Comparison of ENCODE assay signal across 8 cellular contexts in the genomic region with DNA sequence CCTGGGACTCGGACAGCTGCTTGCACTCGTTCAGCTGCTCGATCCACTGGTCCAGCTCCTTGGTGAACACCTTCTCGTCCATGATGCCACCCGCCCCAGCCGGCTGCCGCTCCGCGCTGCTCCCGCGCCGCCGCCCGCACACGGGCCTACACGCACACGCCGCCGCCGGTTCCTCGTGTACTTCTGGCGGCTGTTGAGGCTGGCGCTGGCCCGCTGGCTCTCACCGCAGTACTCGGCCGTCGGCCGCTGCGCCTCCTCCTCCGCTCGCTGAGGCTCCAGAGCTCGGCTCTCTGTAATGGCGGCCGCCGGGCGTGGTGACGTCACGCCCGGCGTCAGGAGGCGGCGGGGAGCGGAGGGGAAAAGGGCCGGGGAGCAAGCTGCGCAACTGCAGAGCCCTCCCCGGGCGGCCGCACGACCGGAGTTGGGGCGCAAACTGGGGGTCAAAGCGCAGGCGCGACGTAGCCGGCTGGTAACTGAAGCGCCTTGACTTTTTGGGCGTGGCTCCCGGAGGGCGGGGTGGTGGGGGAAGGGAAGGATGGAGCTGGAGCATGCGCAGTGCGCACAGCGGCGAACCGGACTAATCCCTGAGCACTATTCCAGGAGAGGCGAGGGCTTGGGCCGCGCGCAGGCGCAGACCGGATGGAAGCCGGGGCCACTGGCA. TPM values are rescaled to one million over a fixed set of nuclear protein-coding genes. Genes with fewer than 3 reads are reported as not detected.
DNase-seq lines count a peak whose midpoint lies in the region; ATAC-seq and TF ChIP-seq lines count a peak whose summit lies in the region.

A gene (minus strand): TSS at position 294 of the 661 bp plus-strand sequence. CDS start 212 bp downstream, at position 82.

- dilution Hi-C loops in IMR-90 (cut with HindIII; ENCODE audit: low sequenced_read_pairs, unreplicated experiment), result no loop called here

- H3K4ac ChIP-seq in IMR-90 (ENCODE audit: low read depth, low read length), result peak within 1 kb of the TSS; percentile 98

- H2BK120ac ChIP-seq in IMR-90 (ENCODE audit: low read depth, low read length), result peak within 1 kb of the TSS; percentile 62

- H3K4me3 ChIP-seq in IMR-90 (ENCODE audit: insufficient read depth, low read depth, low read length) (peak within 1 kb of the TSS; percentile 68), mononuclear cell (ENCODE audit: low read length) (peak within 1 kb of the TSS; percentile 96)

- no peak for TF ChIP-seq RAD21 in IMR-90 (IDR thresholded peaks at IDR 0.05; ENCODE audit: low read length)

- WGBS in IMR-90 (ENCODE audit: extremely low coverage in 2 of 2, insufficient read length in 1 of 2), 2 experiments, result 0% methylated on average over 38 of the region's 73 CpGs; no CpG with 5 or more reads in 1 of the 2 experiments

- H2BK20ac ChIP-seq in IMR-90 (ENCODE audit: low read depth, low read length), result no peak within 1 kb of the TSS

- H3K14ac ChIP-seq in IMR-90 (replicated peaks; ENCODE audit: low read depth, low read length), result peak within 1 kb of the TSS; percentile 97

- no peak for TF ChIP-seq CTCF in IMR-90 (conservative IDR thresholded peaks at IDR 0.05; ENCODE audit: low read depth, low read length)

- peak within 1 kb of the TSS; percentile 99 for H2AFZ ChIP-seq in IMR-90 (replicated peaks; ENCODE audit: low read length, poor library complexity)

- in situ Hi-C loops in IMR-90 (cut with MboI; ENCODE audit: low sequenced_read_pairs), result no loop called here

- H3K9me3 ChIP-seq in IMR-90 (ENCODE audit: control insufficient read depth, insufficient read depth, low read length) (no peaks in the 10 kb centered on the region), mononuclear cell (ENCODE audit: low read depth, low read length) (no peaks in the 10 kb centered on the region)

- H3K36me3 ChIP-seq in IMR-90 (ENCODE audit: control insufficient read depth, insufficient read depth, low read length), result no peaks in the 10 kb centered on the region; the same call in 1 of the 2 replicates

- H2BK15ac ChIP-seq in IMR-90 (ENCODE audit: low read depth, low read length), result no peak within 1 kb of the TSS

- peak within 1 kb of the TSS; percentile 72 to 99 for H4K8ac ChIP-seq in IMR-90 (ENCODE audit: low read depth in 2 of 2, low read length in 2 of 2)

- H3K79me1 ChIP-seq in IMR-90 (ENCODE audit: low read depth in 1 of 2, low read length in 2 of 2), result peaks cover 11 to 20% of the 10 kb centered on the region in 2 experiments; a peak in 3 of 4 replicates

- no peaks in the 10 kb centered on the region for H3K9me1 ChIP-seq in IMR-90 (ENCODE audit: insufficient read depth, low read length)

- TF ChIP-seq POLR2A in IMR-90 (IDR thresholded peaks at IDR 0.05; ENCODE audit: low read depth, low read length), result peak; percentile 88

- H3K4me1 ChIP-seq in IMR-90 (ENCODE audit: control insufficient read depth, insufficient read depth, low read length) (peaks cover 6% of the 10 kb centered on the region), mononuclear cell (ENCODE audit: insufficient read depth, low read length) (peaks cover 38% of the 10 kb centered on the region)

- H2AK9ac ChIP-seq in IMR-90 (replicated peaks; ENCODE audit: low read depth, low read length, poor library complexity), result peak within 1 kb of the TSS; percentile 99

- peak within 1 kb of the TSS; percentile 90 for H3K27ac ChIP-seq in IMR-90 (ENCODE audit: insufficient read depth, low read length)

- POLR2A ChIA-PET in IMR-90 (lab: Charles Lee; ENCODE audit: unreplicated experiment), result interaction anchor here (0.6 to 1.5 kb wide), 3 partner anchors 18 to 47 kb away, joined by 3 to 13 read pairs (median 3); no protein-coding TSS in a partner anchor

- BruUV-seq in IMR-90 (replicated peaks; lab: Mats Ljungman, UMichigan), result no TSS peak

- CTCF ChIA-PET in IMR-90 (lab: Yijun Ruan, JAX), result interaction anchor here (0.8 to 1.4 kb wide), 3 partner anchors 10 to 49 kb away, joined by 3 read pairs; no protein-coding TSS in a partner anchor

- peak within 1 kb of the TSS; percentile 70 for H3K56ac ChIP-seq in IMR-90 (ENCODE audit: extremely low read depth, insufficient read depth, low read length)

- peaks cover 49% of the 10 kb centered on the region for H4K20me1 ChIP-seq in IMR-90 (ENCODE audit: insufficient read depth, low read length)

- H3K4me2 ChIP-seq in IMR-90 (ENCODE audit: low read depth, low read length), result peak within 1 kb of the TSS; percentile 79

- peak; percentile 99 for DNase-seq in DMS 273 (lab: John Stamatoyannopoulos, UW; ENCODE audit: unreplicated experiment)
- DNase-seq in IMR-90, result peak; percentile 98
- peak; percentile 97 for DNase-seq in OCI-M1 (lab: John Stamatoyannopoulos, UW)
- DNase-seq in activated T-cell treated with anti-CD3 and anti-CD28 coated beads for 24 hours (ENCODE audit: low read depth), result peak; percentile 100
- DNase-seq in epidermal melanocyte (ENCODE audit: insufficient read length, low spot score), result peak; percentile 81
- peak; percentile 98 to 99 for DNase-seq in stimulated activated CD8-positive, alpha-beta memory T cell treated with anti-CD3 and anti-CD28 coated beads, Interleukin-4, amount 100 ng/mL, for 1 hour (ENCODE audit: low read depth in 2 of 2, low spot score in 1 of 2)

- H3K18ac ChIP-seq in IMR-90 (ENCODE audit: low read depth, low read length), result peak within 1 kb of the TSS; percentile 71

- peak within 1 kb of the TSS; percentile 91 for H3K23ac ChIP-seq in IMR-90 (ENCODE audit: low read depth, low read length)

- H4K5ac ChIP-seq in IMR-90 (ENCODE audit: low read depth, low read length), result peak within 1 kb of the TSS; percentile 77

- intact Hi-C loops in IMR-90 (cut with micrococcal nuclease), result loop anchor here (2.0 kb wide), 2 partner anchors 49 to 63 kb away; a partner anchor contains a TSS

- peak within 1 kb of the TSS; percentile 92 for H4K91ac ChIP-seq in IMR-90 (ENCODE audit: insufficient read depth, low read depth, low read length)

- H2AK5ac ChIP-seq in IMR-90 (ENCODE audit: low read depth, low read length), result peak within 1 kb of the TSS; percentile 88

- peak within 1 kb of the TSS; percentile 81 for H2BK5ac ChIP-seq in IMR-90 (ENCODE audit: low read depth, low read length, poor library complexity, severe bottlenecking)

- peak within 1 kb of the TSS; percentile 97 for H3K9ac ChIP-seq in IMR-90 (ENCODE audit: low read depth, low read length)

- ATAC-seq in GM21528 (IDR thresholded peaks at IDR 0.05; ENCODE audit: low FRiP score, unreplicated experiment) (peak; percentile 80), IMR-90 (ENCODE audit: low read depth) (peak; percentile 93)

- H3K27me3 ChIP-seq in IMR-90 (ENCODE audit: control insufficient read depth, insufficient read depth, low read length) (no peaks in the 10 kb centered on the region), mononuclear cell (ENCODE audit: insufficient read depth, low read length) (no peaks in the 10 kb centered on the region)

TF ChIP-seq in IMR-90, 13 proteins besides CTCF, POLR2A, EP300 and RAD21:
- TF ChIP-seq MAFK (IDR thresholded peaks at IDR 0.05; ENCODE audit: low read depth, low read length) (no peak), RCOR1 (IDR thresholded peaks at IDR 0.05; ENCODE audit: insufficient replicate concordance, low read length) (peak; percentile 47), CEBPB (IDR thresholded peaks at IDR 0.05; ENCODE audit: low read depth, low read length) (peak; percentile 38; the same call in 1 of the 2 replicates), NFE2L2 (IDR thresholded peaks at IDR 0.05; ENCODE audit: low read depth, low read length) (no peak), MXI1 (IDR thresholded peaks at IDR 0.05; ENCODE audit: borderline replicate concordance, low read depth, low read length) (no peak; the same call in 1 of the 2 replicates), RFX5 (IDR thresholded peaks at IDR 0.05; ENCODE audit: low read depth, low read length) (no peak), MAZ (IDR thresholded peaks at IDR 0.05; ENCODE audit: borderline replicate concordance, low read depth, low read length) (peak; percentile 97; the same call in 1 of the 2 replicates), BHLHE40 (IDR thresholded peaks at IDR 0.05; ENCODE audit: low read depth, low read length) (no peak), CHD1 (IDR thresholded peaks at IDR 0.05; ENCODE audit: low read depth, low read length) (peak; percentile 93; the same call in 1 of the 2 replicates), SMC3 (IDR thresholded peaks at IDR 0.05; ENCODE audit: low read depth, low read length) (no peak), FOS (IDR thresholded peaks at IDR 0.05; ENCODE audit: low read depth, low read length) (no peak)
- TF ChIP-seq, protein P1, sequence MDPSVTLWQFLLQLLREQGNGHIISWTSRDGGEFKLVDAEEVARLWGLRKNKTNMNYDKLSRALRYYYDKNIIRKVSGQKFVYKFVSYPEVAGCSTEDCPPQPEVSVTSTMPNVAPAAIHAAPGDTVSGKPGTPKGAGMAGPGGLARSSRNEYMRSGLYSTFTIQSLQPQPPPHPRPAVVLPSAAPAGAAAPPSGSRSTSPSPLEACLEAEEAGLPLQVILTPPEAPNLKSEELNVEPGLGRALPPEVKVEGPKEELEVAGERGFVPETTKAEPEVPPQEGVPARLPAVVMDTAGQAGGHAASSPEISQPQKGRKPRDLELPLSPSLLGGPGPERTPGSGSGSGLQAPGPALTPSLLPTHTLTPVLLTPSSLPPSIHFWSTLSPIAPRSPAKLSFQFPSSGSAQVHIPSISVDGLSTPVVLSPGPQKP (IDR thresholded peaks at IDR 0.05; ENCODE audit: borderline replicate concordance, low read depth, low read length), result no peak
- TF ChIP-seq, protein P2, sequence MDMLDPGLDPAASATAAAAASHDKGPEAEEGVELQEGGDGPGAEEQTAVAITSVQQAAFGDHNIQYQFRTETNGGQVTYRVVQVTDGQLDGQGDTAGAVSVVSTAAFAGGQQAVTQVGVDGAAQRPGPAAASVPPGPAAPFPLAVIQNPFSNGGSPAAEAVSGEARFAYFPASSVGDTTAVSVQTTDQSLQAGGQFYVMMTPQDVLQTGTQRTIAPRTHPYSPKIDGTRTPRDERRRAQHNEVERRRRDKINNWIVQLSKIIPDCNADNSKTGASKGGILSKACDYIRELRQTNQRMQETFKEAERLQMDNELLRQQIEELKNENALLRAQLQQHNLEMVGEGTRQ (IDR thresholded peaks at IDR 0.05; ENCODE audit: low read depth, low read length), result no peak

RNA-seq across cellular contexts. Expression of the gene that starts here (rescaled TPM):
- total RNA-seq in IMR-90 (2012; rRNA removed), result 70.6 and 191 TPM in 2 replicates
- polyA plus RNA-seq in IMR-90 (2012; rRNA removed), result 53.9 and 73.6 TPM in 2 replicates
- 132 and 188 TPM in 2 replicates for polyA plus RNA-seq in IMR-90 (2012; cell fraction: cytosol; rRNA removed)
- 79.4 and 83.1 TPM in 2 replicates for polyA plus RNA-seq in IMR-90 (2012; cell fraction: nucleus; rRNA removed; ENCODE audit: low replicate concordance)
- 173 TPM for total RNA-seq in mononuclear cell

Comparison
In these comparisons a context has a peak if more than half of its experiments do, and no peak if none do; other contexts are left out.
1. Peak in every context shown above with its lines: DNase-seq, ATAC-seq, H3K4me3 ChIP-seq and H3K27ac ChIP-seq.